In the genomic region with DNA sequence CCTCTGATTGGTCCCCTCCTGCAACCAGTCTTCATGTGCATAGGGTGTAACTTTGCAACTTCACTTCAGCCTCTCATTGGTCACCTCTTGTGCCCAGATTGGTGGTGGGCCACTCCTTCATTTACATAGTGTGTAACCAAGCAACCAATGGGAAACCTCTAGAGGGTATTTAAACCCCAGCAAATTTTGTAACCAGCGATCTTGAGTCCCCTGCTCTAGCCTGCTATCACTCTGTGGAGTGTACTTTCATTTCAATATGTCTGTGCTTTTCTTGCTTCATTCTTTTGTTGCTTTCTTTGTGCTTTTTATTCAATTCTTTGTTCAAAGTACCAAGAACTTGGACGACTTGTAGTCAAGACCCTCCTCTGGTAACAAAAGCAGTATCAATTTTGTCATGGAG, we compare ENCODE assay signal across 11 cellular contexts.
"Had no signal": no experiment of that assay in that cellular context is flagged by ENCODE, and none has a peak within 500 bp of the region (broad histone marks: within the 10 kb centered on the region; RNA-seq: fewer than 3 reads in every experiment).

No MANE protein-coding gene starts in this region.

- DNase-seq: GM23248, GOT3, H7, H9, HCEC 1CT, HFFc6 had no signal

- H3K9ac ChIP-seq: GM23248 had no signal

- H3K36me3 ChIP-seq: HAP-1 had no signal

- H2AFZ ChIP-seq: GM23248, GM23338 had no signal

- H3K4me3 Mint-ChIP-seq: GM23338, H9, HFFc6 had no signal

- H3K4me1 ChIP-seq: HAP-1 had no signal

- FAIRE-seq: H1, H54 had no signal

- H3K4me3 ChIP-seq: GM23248, GM23338, HAP-1 had no signal

- H3K4me2 ChIP-seq: GM23338 had no signal

- H3K27ac Mint-ChIP-seq: GM23338, H9, HFFc6 had no signal

- H3K27ac ChIP-seq: GM23248 had no signal

- H3K9me3 ChIP-seq: HAP-1 had no signal

- H3K4me1 Mint-ChIP-seq: GM23338, H9 had no signal

- ATAC-seq: GM23338, HCT116 had no signal
